ENCODE assay signal across 22 cellular contexts in genomic region chr1:246865921-246866320, GRCh38.
DNase-seq lines count a peak whose midpoint lies in the region; ATAC-seq, FAIRE-seq and TF ChIP-seq lines count a peak whose summit lies in the region.
"Had no signal": no experiment of that assay in that cellular context is flagged by ENCODE, and none has a peak within 500 bp of the region (broad histone marks: within the 10 kb centered on the region; RNA-seq: fewer than 3 reads in every experiment).

No MANE protein-coding gene starts in this region.

- no peak for TF ChIP-seq EP300 in A549 (IDR thresholded peaks at IDR 0.05)

- no peak overlapping the region for H3K9ac ChIP-seq in SK-N-MC (ENCODE audit: insufficient read length)
- H3K9ac ChIP-seq: BLaER1 had no signal

- TF ChIP-seq RAD21 in A549 (conservative IDR thresholded peaks at IDR 0.05 in 1 of 2, IDR thresholded peaks at IDR 0.05 in 1 of 2) = no peak

- H3K4me3 Mint-ChIP-seq in MCF 10A (ENCODE audit: unreplicated experiment) = no peak overlapping the region
- H3K4me3 Mint-ChIP-seq in activated naive CD4-positive, alpha-beta T cell treated with anti-CD3 and anti-CD28 coated beads, Interleukin-2, amount 10 ng/mL, durations not matched to agents 7 days and 5 days = no peak overlapping the region
- H3K4me3 Mint-ChIP-seq: CD14-positive monocyte; CD4-positive, alpha-beta memory T cell; CD4-positive, CD25-positive, alpha-beta regulatory T cell; CD8-positive, alpha-beta memory T cell had no signal

- H3K4me2 ChIP-seq in A549 = no peak overlapping the region
- H3K4me2 ChIP-seq: BLaER1 had no signal

- no peaks in the 10 kb centered on the region for H3K9me3 ChIP-seq in breast epithelium
- no peaks in the 10 kb centered on the region for H3K9me3 ChIP-seq in A549
- no peaks in the 10 kb centered on the region for H3K9me3 ChIP-seq in SK-N-MC (ENCODE audit: low read depth, low read length)
- H3K9me3 ChIP-seq: BE2C had no signal

- H3K27ac ChIP-seq in breast epithelium = no peak overlapping the region
- no peak overlapping the region for H3K27ac ChIP-seq in A549
- H3K27ac ChIP-seq in SK-N-MC = peak overlapping the region; percentile 25; the same call in 1 of the 2 replicates
- H3K27ac ChIP-seq: 22Rv1, BLaER1 had no signal

- H3K4me1 ChIP-seq in breast epithelium = no peaks in the 10 kb centered on the region
- H3K4me1 ChIP-seq in A549 = no peaks in the 10 kb centered on the region
- H3K4me1 ChIP-seq: BE2C, BLaER1 had no signal

- POLR2A ChIA-PET in MCF 10A (lab: Yijun Ruan, JAX) = interaction anchor here (1.0 kb wide), 1 partner anchor 10 kb away, joined by 4 read pairs; no protein-coding TSS in a partner anchor
- POLR2A ChIA-PET in A549 (lab: Yijun Ruan, JAX) = no interaction called here

- no peak for FAIRE-seq in A549 (lab: Jason Lieb, UNC)
- peak; percentile 30 for FAIRE-seq in H54 (lab: Jason Lieb, UNC)
- FAIRE-seq: G401.6, GM12891 had no signal

- H3K4me3 ChIP-seq in breast epithelium (no peak overlapping the region), A549 (no peak overlapping the region), SK-N-MC (no peak overlapping the region)
- H3K4me3 ChIP-seq: BLaER1 had no signal

- no peaks in the 10 kb centered on the region for H3K27me3 ChIP-seq in breast epithelium
- H3K27me3 ChIP-seq: BE2C, BLaER1 had no signal

- H3K27ac Mint-ChIP-seq in MCF 10A (ENCODE audit: low read depth, unreplicated experiment) = peak overlapping the region; percentile 13
- no peak overlapping the region for H3K27ac Mint-ChIP-seq in activated naive CD4-positive, alpha-beta T cell treated with anti-CD3 and anti-CD28 coated beads, Interleukin-2, amount 10 ng/mL, durations not matched to agents 7 days and 5 days
- H3K27ac Mint-ChIP-seq: CD14-positive monocyte had no signal

- H3K36me3 Mint-ChIP-seq in MCF 10A (ENCODE audit: insufficient read depth, unreplicated experiment) = peaks cover 93% of the 10 kb centered on the region
- peaks cover 47% of the 10 kb centered on the region for H3K36me3 Mint-ChIP-seq in activated naive CD4-positive, alpha-beta T cell treated with anti-CD3 and anti-CD28 coated beads, Interleukin-2, amount 10 ng/mL, durations not matched to agents 7 days and 5 days

- TF ChIP-seq POLR2A in breast epithelium (IDR thresholded peaks at IDR 0.05) (no peak), A549 (IDR thresholded peaks at IDR 0.05; ENCODE audit: low read length) (no peak), H54 (IDR thresholded peaks at IDR 0.05; ENCODE audit: low read depth, low read length) (no peak)

- H3K4me1 Mint-ChIP-seq in MCF 10A (ENCODE audit: insufficient read depth, unreplicated experiment) = no peaks in the 10 kb centered on the region
- H3K4me1 Mint-ChIP-seq in activated naive CD4-positive, alpha-beta T cell treated with anti-CD3 and anti-CD28 coated beads, Interleukin-2, amount 10 ng/mL, durations not matched to agents 7 days and 5 days = peaks cover 2% of the 10 kb centered on the region
- H3K4me1 Mint-ChIP-seq: CD14-positive monocyte had no signal

- H3K9me3 Mint-ChIP-seq in MCF 10A (ENCODE audit: unreplicated experiment) = no peaks in the 10 kb centered on the region
- no peaks in the 10 kb centered on the region for H3K9me3 Mint-ChIP-seq in activated naive CD4-positive, alpha-beta T cell treated with anti-CD3 and anti-CD28 coated beads, Interleukin-2, amount 10 ng/mL, durations not matched to agents 7 days and 5 days
- H3K9me3 Mint-ChIP-seq: CD4-positive, alpha-beta memory T cell; CD4-positive, CD25-positive, alpha-beta regulatory T cell; CD8-positive, alpha-beta memory T cell had no signal

- ATAC-seq in A549 (no peak), GM18861 (IDR thresholded peaks at IDR 0.05; ENCODE audit: unreplicated experiment) (no peak)

- WGBS in A549 (ENCODE audit: missing lambda C conversion rate) = 92% methylated on average over 2 of the region's 2 CpGs

- BruUV-seq in MCF 10A (replicated peaks; lab: Mats Ljungman, UMichigan) = TSS peak; percentile 7

- no peaks in the 10 kb centered on the region for H3K27me3 Mint-ChIP-seq in MCF 10A (ENCODE audit: insufficient read depth, unreplicated experiment)
- no peaks in the 10 kb centered on the region for H3K27me3 Mint-ChIP-seq in activated naive CD4-positive, alpha-beta T cell treated with anti-CD3 and anti-CD28 coated beads, Interleukin-2, amount 10 ng/mL, durations not matched to agents 7 days and 5 days
- H3K27me3 Mint-ChIP-seq: CD4-positive, alpha-beta memory T cell; CD4-positive, CD25-positive, alpha-beta regulatory T cell; CD8-positive, alpha-beta memory T cell had no signal

- TF ChIP-seq CTCF in MCF 10A (IDR thresholded peaks at IDR 0.05; ENCODE audit: unreplicated experiment) = no peak
- no peak for TF ChIP-seq CTCF in breast epithelium (IDR thresholded peaks at IDR 0.05)
- TF ChIP-seq CTCF in A549 (IDR thresholded peaks at IDR 0.05) = no peak

- CTCF ChIA-PET in MCF 10A (lab: Yijun Ruan, JAX) (no interaction called here), A549 (lab: Yijun Ruan, JAX) (no interaction called here)
- CTCF ChIA-PET in activated naive CD4-positive, alpha-beta T cell treated with anti-CD3 and anti-CD28 coated beads, Interleukin-2, amount 10 ng/mL, durations not matched to agents 7 days and 5 days (lab: Charles Lee) = no interaction called here

- intact Hi-C loops in MCF 10A (cut with micrococcal nuclease) (no loop called here), breast epithelium (cut with DNase I; ENCODE audit: low total_unique reads) (no loop called here)

- DNase-seq in MCF 10A (ENCODE audit: unreplicated experiment) = no peak
- DNase-seq in breast epithelium (ENCODE audit: low spot score in 2 of 2) = no peak
- DNase-seq in A549 (ENCODE audit: low read depth in 1 of 2, low spot score in 1 of 2) = no peak
- DNase-seq in H54 (ENCODE audit: insufficient read length, low spot score) = no peak
- no peak for DNase-seq in SK-N-MC (ENCODE audit: low read depth, low spot score)
- DNase-seq in activated naive CD4-positive, alpha-beta T cell treated with anti-CD3 and anti-CD28 coated beads, Interleukin-2, amount 10 ng/mL, durations not matched to agents 7 days and 5 days = no peak
- DNase-seq in activated CD8-positive, alpha-beta memory T cell treated with anti-CD3 and anti-CD28 coated beads, Interleukin-2, amount 50 U/mL, for 4 hours = no peak
- DNase-seq: ACHN; BE2C; C1 segment of cervical spinal cord; CD4-positive, alpha-beta memory T cell; CD4-positive, CD25-positive, alpha-beta regulatory T cell; CD8-positive, alpha-beta memory T cell; COR-L47; DMS79 treated with DMSO at 0.1 percent for 48 hours; GF-D8 had no signal

- no peaks in the 10 kb centered on the region for H3K36me3 ChIP-seq in breast epithelium
- peaks cover 80% of the 10 kb centered on the region for H3K36me3 ChIP-seq in SK-N-MC (ENCODE audit: insufficient read depth, low read length)

TF ChIP-seq in A549, 52 proteins besides CTCF, POLR2A, EP300 and RAD21:
- peak; percentile 62 for TF ChIP-seq MAFK (IDR thresholded peaks at IDR 0.05; ENCODE audit: partially characterized antibody)
- no peak for TF ChIP-seq PHF8 (IDR thresholded peaks at IDR 0.05; ENCODE audit: borderline replicate concordance, low read depth)
